ENCODE assay signal across 1 cellular context in genomic region chr3:72271923-72272322, GRCh38.
TF ChIP-seq lines count a peak whose summit lies in the region.

No MANE protein-coding gene starts in this region.

TF ChIP-seq in K562, 482 proteins besides CTCF, POLR2A, EP300 and RAD21 (continued from another document):
- TF ChIP-seq CBFA2T3 (IDR thresholded peaks at IDR 0.05) (peak; percentile 48), NFIX (CRISPR knock-in tag; IDR thresholded peaks at IDR 0.05; ENCODE audit: low read depth) (no peak), RCOR1 (IDR thresholded peaks at IDR 0.05; ENCODE audit: borderline replicate concordance in 1 of 2, low read depth in 2 of 2, low read length in 2 of 2) (peak in 1 of 2 experiments; percentile 67; a peak in 1 of 4 replicates), ELK3 (CRISPR knock-in tag; IDR thresholded peaks at IDR 0.05) (no peak), ZFP36 (IDR thresholded peaks at IDR 0.05; ENCODE audit: low read depth, low read length, partially characterized antibody) (no peak), PML (IDR thresholded peaks at IDR 0.05; ENCODE audit: low read length) (no peak), RBFOX2 (IDR thresholded peaks at IDR 0.05; ENCODE audit: low read depth, low read length) (no peak), ZNF586 (CRISPR knock-in tag; conservative IDR thresholded peaks at IDR 0.05) (no peak), EGR1 (conservative IDR thresholded peaks at IDR 0.05) (no peak), DIDO1 (tag; IDR thresholded peaks at IDR 0.05; ENCODE audit: low read depth) (no peak)
- TF ChIP-seq, protein P1, sequence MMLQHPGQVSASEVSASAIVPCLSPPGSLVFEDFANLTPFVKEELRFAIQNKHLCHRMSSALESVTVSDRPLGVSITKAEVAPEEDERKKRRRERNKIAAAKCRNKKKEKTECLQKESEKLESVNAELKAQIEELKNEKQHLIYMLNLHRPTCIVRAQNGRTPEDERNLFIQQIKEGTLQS (IDR thresholded peaks at IDR 0.05) = no peak
- TF ChIP-seq, protein P1 (CRISPR knock-in tag; conservative IDR thresholded peaks at IDR 0.05) = no peak
- TF ChIP-seq, protein P2, sequence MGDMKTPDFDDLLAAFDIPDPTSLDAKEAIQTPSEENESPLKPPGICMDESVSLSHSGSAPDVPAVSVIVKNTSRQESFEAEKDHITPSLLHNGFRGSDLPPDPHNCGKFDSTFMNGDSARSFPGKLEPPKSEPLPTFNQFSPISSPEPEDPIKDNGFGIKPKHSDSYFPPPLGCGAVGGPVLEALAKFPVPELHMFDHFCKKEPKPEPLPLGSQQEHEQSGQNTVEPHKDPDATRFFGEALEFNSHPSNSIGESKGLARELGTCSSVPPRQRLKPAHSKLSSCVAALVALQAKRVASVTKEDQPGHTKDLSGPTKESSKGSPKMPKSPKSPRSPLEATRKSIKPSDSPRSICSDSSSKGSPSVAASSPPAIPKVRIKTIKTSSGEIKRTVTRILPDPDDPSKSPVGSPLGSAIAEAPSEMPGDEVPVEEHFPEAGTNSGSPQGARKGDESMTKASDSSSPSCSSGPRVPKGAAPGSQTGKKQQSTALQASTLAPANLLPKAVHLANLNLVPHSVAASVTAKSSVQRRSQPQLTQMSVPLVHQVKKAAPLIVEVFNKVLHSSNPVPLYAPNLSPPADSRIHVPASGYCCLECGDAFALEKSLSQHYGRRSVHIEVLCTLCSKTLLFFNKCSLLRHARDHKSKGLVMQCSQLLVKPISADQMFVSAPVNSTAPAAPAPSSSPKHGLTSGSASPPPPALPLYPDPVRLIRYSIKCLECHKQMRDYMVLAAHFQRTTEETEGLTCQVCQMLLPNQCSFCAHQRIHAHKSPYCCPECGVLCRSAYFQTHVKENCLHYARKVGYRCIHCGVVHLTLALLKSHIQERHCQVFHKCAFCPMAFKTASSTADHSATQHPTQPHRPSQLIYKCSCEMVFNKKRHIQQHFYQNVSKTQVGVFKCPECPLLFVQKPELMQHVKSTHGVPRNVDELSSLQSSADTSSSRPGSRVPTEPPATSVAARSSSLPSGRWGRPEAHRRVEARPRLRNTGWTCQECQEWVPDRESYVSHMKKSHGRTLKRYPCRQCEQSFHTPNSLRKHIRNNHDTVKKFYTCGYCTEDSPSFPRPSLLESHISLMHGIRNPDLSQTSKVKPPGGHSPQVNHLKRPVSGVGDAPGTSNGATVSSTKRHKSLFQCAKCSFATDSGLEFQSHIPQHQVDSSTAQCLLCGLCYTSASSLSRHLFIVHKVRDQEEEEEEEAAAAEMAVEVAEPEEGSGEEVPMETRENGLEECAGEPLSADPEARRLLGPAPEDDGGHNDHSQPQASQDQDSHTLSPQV (IDR thresholded peaks at IDR 0.05) = no peak
- TF ChIP-seq, protein P3, sequence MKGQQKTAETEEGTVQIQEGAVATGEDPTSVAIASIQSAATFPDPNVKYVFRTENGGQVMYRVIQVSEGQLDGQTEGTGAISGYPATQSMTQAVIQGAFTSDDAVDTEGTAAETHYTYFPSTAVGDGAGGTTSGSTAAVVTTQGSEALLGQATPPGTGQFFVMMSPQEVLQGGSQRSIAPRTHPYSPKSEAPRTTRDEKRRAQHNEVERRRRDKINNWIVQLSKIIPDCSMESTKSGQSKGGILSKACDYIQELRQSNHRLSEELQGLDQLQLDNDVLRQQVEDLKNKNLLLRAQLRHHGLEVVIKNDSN (CRISPR knock-in tag; IDR thresholded peaks at IDR 0.05) = no peak
